Comparison of ENCODE assay signal across 8 cellular contexts in the genomic region with DNA sequence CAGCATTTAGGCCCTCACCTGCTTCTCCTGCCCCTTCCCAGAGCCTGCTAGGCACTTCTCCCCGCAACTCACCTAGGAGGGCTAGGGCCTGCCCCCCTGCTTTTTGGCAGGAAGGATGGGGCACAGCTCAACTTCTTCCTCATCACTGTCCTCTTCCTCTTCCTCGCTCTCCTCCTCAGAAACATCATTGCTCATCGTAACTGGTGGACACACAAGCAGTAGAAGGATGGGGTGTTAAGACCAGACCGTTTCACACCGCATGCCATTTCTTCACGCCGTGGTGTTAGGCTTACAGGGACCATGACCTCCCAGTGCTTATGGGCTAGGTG. TPM values are rescaled to one million over a fixed set of nuclear protein-coding genes. Genes with fewer than 3 reads are reported as not detected.
DNase-seq lines count a peak whose midpoint lies in the region; ATAC-seq and TF ChIP-seq lines count a peak whose summit lies in the region.
"Had no signal": no experiment of that assay in that cellular context is flagged by ENCODE, and none has a peak within 500 bp of the region (broad histone marks: within the 10 kb centered on the region; RNA-seq: fewer than 3 reads in every experiment).

No MANE protein-coding gene starts in this region.

- H3K27me3 Mint-ChIP-seq in CD8-positive, alpha-beta T cell (ENCODE audit: low read depth), result peaks cover 20% of the 10 kb centered on the region
- peaks cover 21% of the 10 kb centered on the region for H3K27me3 Mint-ChIP-seq in activated T-helper 2 cell treated with anti-CD3 and anti-CD28 coated beads, Interferon-gamma antibody, Interleukin-2, Interleukin-4, amounts not matched to agents 10 μg/mL and 5 μg/mL and 100 μg/mL, durations not matched to agents 14 hours and 24 hours and 36 hours (ENCODE audit: low read depth)
- H3K27me3 Mint-ChIP-seq in natural killer cell treated with Interleukin-12 subunit alpha and Interleukin-12 subunit beta and Interleukin-15 and Interleukin-18, amount 100 ng/mL, for 72 hours, result peaks cover 18 to 24% of the 10 kb centered on the region in 2 donors

- H3K27ac Mint-ChIP-seq in CD8-positive, alpha-beta T cell, result no peak overlapping the region
- H3K27ac Mint-ChIP-seq in activated T-helper 2 cell treated with anti-CD3 and anti-CD28 coated beads, Interferon-gamma antibody, Interleukin-2, Interleukin-4, amounts not matched to agents 10 μg/mL and 5 μg/mL and 100 μg/mL, durations not matched to agents 14 hours and 24 hours and 36 hours, result peak overlapping the region; percentile 18
- peak overlapping the region; percentile 56 to 63 for H3K27ac Mint-ChIP-seq in natural killer cell treated with Interleukin-12 subunit alpha and Interleukin-12 subunit beta and Interleukin-15 and Interleukin-18, amount 100 ng/mL, for 72 hours

- peak overlapping the region; percentile 100 for H3K4me3 Mint-ChIP-seq in CD8-positive, alpha-beta T cell
- peak overlapping the region; percentile 100 for H3K4me3 Mint-ChIP-seq in activated T-helper 2 cell treated with anti-CD3 and anti-CD28 coated beads, Interferon-gamma antibody, Interleukin-2, Interleukin-4, amounts not matched to agents 10 μg/mL and 5 μg/mL and 100 μg/mL, durations not matched to agents 14 hours and 24 hours and 36 hours (ENCODE audit: low read depth)
- peak overlapping the region; percentile 93 for H3K4me3 Mint-ChIP-seq in natural killer cell treated with Interleukin-12 subunit alpha and Interleukin-12 subunit beta and Interleukin-15 and Interleukin-18, amount 100 ng/mL, for 72 hours

- peaks cover 25% of the 10 kb centered on the region for H3K27me3 ChIP-seq in CD8-positive, alpha-beta T cell (ENCODE audit: insufficient read depth, low read length)
- H3K27me3 ChIP-seq in HL-60 (ENCODE audit: insufficient read depth, poor library complexity, severe bottlenecking), result peaks cover 3% of the 10 kb centered on the region

- ATAC-seq in CD8-positive, alpha-beta T cell, result no peak
- no peak for ATAC-seq in natural killer cell treated with Interleukin-12 subunit alpha and Interleukin-12 subunit beta and Interleukin-15 and Interleukin-18, amount 100 ng/mL, for 72 hours
- ATAC-seq in GM18873 (IDR thresholded peaks at IDR 0.05; ENCODE audit: low FRiP score, unreplicated experiment), result no peak

- POLR2A ChIA-PET in CD8-positive, alpha-beta T cell (lab: Charles Lee), result interaction anchor here (1.2 to 1.8 kb wide), 2 partner anchors 37 to 567 kb away, joined by 3 to 8 read pairs; partner anchors contain the start of gene OGA

- H3K9me3 ChIP-seq in CD8-positive, alpha-beta T cell (ENCODE audit: low read length), result no peaks in the 10 kb centered on the region
- H3K9me3 ChIP-seq: adrenal gland had no signal

- no peaks in the 10 kb centered on the region for H3K9me3 Mint-ChIP-seq in CD8-positive, alpha-beta T cell
- no peaks in the 10 kb centered on the region for H3K9me3 Mint-ChIP-seq in activated T-helper 2 cell treated with anti-CD3 and anti-CD28 coated beads, Interferon-gamma antibody, Interleukin-2, Interleukin-4, amounts not matched to agents 10 μg/mL and 5 μg/mL and 100 μg/mL, durations not matched to agents 14 hours and 24 hours and 36 hours
- H3K9me3 Mint-ChIP-seq in natural killer cell treated with Interleukin-12 subunit alpha and Interleukin-12 subunit beta and Interleukin-15 and Interleukin-18, amount 100 ng/mL, for 72 hours, result no peaks in the 10 kb centered on the region

- intact Hi-C loops in CD8-positive, alpha-beta T cell (cut with DNase I, micrococcal nuclease), result loop anchor here (1.0 to 10.0 kb wide), 13 partner anchors 51 to 619 kb away; partner anchors contain the start of genes BTRC (in 2 of the 2), DPCD (in 1 of the 2), KCNIP2 (in 1 of the 2) and POLL (in 1 of the 2)
- intact Hi-C loops in activated T-helper 2 cell treated with anti-CD3 and anti-CD28 coated beads, Interferon-gamma antibody, Interleukin-2, Interleukin-4, amounts not matched to agents 10 μg/mL and 5 μg/mL and 100 μg/mL, durations not matched to agents 14 hours and 24 hours and 36 hours (cut with micrococcal nuclease), result loop anchor here (5.0 kb wide), 1 partner anchor 89 kb away; no protein-coding TSS in a partner anchor

- H3K4me3 ChIP-seq in CD8-positive, alpha-beta T cell (ENCODE audit: low read depth, low read length), result no peak overlapping the region
- H3K4me3 ChIP-seq in HL-60 (replicated peaks; ENCODE audit: insufficient read depth, low read length), result peak overlapping the region; percentile 95
- H3K4me3 ChIP-seq: adrenal gland had no signal

- peaks cover 27% of the 10 kb centered on the region for H3K36me3 Mint-ChIP-seq in CD8-positive, alpha-beta T cell
- H3K36me3 Mint-ChIP-seq in activated T-helper 2 cell treated with anti-CD3 and anti-CD28 coated beads, Interferon-gamma antibody, Interleukin-2, Interleukin-4, amounts not matched to agents 10 μg/mL and 5 μg/mL and 100 μg/mL, durations not matched to agents 14 hours and 24 hours and 36 hours (ENCODE audit: low read depth), result peaks cover 50% of the 10 kb centered on the region
- peaks cover 19% of the 10 kb centered on the region for H3K36me3 Mint-ChIP-seq in natural killer cell treated with Interleukin-12 subunit alpha and Interleukin-12 subunit beta and Interleukin-15 and Interleukin-18, amount 100 ng/mL, for 72 hours

- no peak for DNase-seq in CD8-positive, alpha-beta T cell
- DNase-seq in HL-60 (ENCODE audit: low read depth in 1 of 2, low spot score in 1 of 2) (no peak), NCI-H774 (lab: John Stamatoyannopoulos, UW) (no peak), ecto neural progenitor cell (ENCODE audit: low spot score) (no peak)
- DNase-seq in activated T-helper 2 cell treated with anti-CD3 and anti-CD28 coated beads, Interferon-gamma antibody, Interleukin-2, Interleukin-4, amounts not matched to agents 10 μg/mL and 5 μg/mL and 100 μg/mL, durations not matched to agents 14 hours and 24 hours and 36 hours (ENCODE audit: low spot score), result no peak
- DNase-seq in natural killer cell treated with Interleukin-12 subunit alpha and Interleukin-12 subunit beta and Interleukin-15 and Interleukin-18, amount 100 ng/mL, for 72 hours (ENCODE audit: low spot score), result no peak

- peaks cover 9% of the 10 kb centered on the region for H3K36me3 ChIP-seq in CD8-positive, alpha-beta T cell (ENCODE audit: insufficient read depth, low read length)

- no peak for TF ChIP-seq CTCF in CD8-positive, alpha-beta T cell (IDR thresholded peaks at IDR 0.05)
- TF ChIP-seq CTCF in HL-60 (IDR thresholded peaks at IDR 0.05; ENCODE audit: insufficient read depth, low read length), result no peak

- H3K4me1 Mint-ChIP-seq in CD8-positive, alpha-beta T cell (ENCODE audit: low read depth), result peaks cover 74% of the 10 kb centered on the region
- H3K4me1 Mint-ChIP-seq in activated T-helper 2 cell treated with anti-CD3 and anti-CD28 coated beads, Interferon-gamma antibody, Interleukin-2, Interleukin-4, amounts not matched to agents 10 μg/mL and 5 μg/mL and 100 μg/mL, durations not matched to agents 14 hours and 24 hours and 36 hours (ENCODE audit: low read depth), result peaks cover 40% of the 10 kb centered on the region
- H3K4me1 Mint-ChIP-seq in natural killer cell treated with Interleukin-12 subunit alpha and Interleukin-12 subunit beta and Interleukin-15 and Interleukin-18, amount 100 ng/mL, for 72 hours (ENCODE audit: low read depth in 2 of 2), result peaks cover 44 to 51% of the 10 kb centered on the region in 2 donors

- CTCF ChIA-PET in CD8-positive, alpha-beta T cell (lab: Charles Lee), result interaction anchor here (0.6 to 4.3 kb wide), 33 partner anchors 8 to 896 kb away, joined by 3 to 28 read pairs (median 4); partner anchors contain the start of genes DPCD, OGA and POLL

- peaks cover 53% of the 10 kb centered on the region for H3K4me1 ChIP-seq in CD8-positive, alpha-beta T cell (ENCODE audit: insufficient read depth, low read length)

- no peak overlapping the region for H3K27ac ChIP-seq in CD8-positive, alpha-beta T cell (ENCODE audit: low read depth, low read length)
- no peak overlapping the region for H3K27ac ChIP-seq in HL-60 (replicated peaks)
- H3K27ac ChIP-seq: adrenal gland had no signal

RNA-seq across cellular contexts. Expression of gene NPM3, which starts 1.6 kb away (rescaled TPM):
- total RNA-seq in CD8-positive, alpha-beta T cell, result 10 to 100 TPM; 21.1 to 25.1 TPM
- 139 and 140 TPM in 2 replicates for total RNA-seq in activated T-helper 2 cell treated with anti-CD3 and anti-CD28 coated beads, Interferon-gamma antibody, Interleukin-2, Interleukin-4, amounts not matched to agents 10 μg/mL and 5 μg/mL and 100 μg/mL, durations not matched to agents 14 hours and 24 hours and 36 hours
- total RNA-seq in natural killer cell treated with Interleukin-12 subunit alpha and Interleukin-12 subunit beta and Interleukin-15 and Interleukin-18, amount 100 ng/mL, for 72 hours, result 100 to 1,000 TPM in 1 of 2 donors, 10 to 100 TPM in 1; 52.5 to 157 TPM

RNA-seq across cellular contexts. Expression of gene FGF8, which starts 5.7 kb away (rescaled TPM):
- total RNA-seq in CD8-positive, alpha-beta T cell, result not detected
- not detected in 2 replicates for total RNA-seq in activated T-helper 2 cell treated with anti-CD3 and anti-CD28 coated beads, Interferon-gamma antibody, Interleukin-2, Interleukin-4, amounts not matched to agents 10 μg/mL and 5 μg/mL and 100 μg/mL, durations not matched to agents 14 hours and 24 hours and 36 hours
- total RNA-seq in natural killer cell treated with Interleukin-12 subunit alpha and Interleukin-12 subunit beta and Interleukin-15 and Interleukin-18, amount 100 ng/mL, for 72 hours, result not detected
- total RNA-seq: adrenal gland had no signal

RNA-seq across cellular contexts. Expression of gene OGA, which starts 36.6 kb away (rescaled TPM):
- 100 to 1,000 TPM; 356 to 394 TPM for total RNA-seq in CD8-positive, alpha-beta T cell
- total RNA-seq in activated T-helper 2 cell treated with anti-CD3 and anti-CD28 coated beads, Interferon-gamma antibody, Interleukin-2, Interleukin-4, amounts not matched to agents 10 μg/mL and 5 μg/mL and 100 μg/mL, durations not matched to agents 14 hours and 24 hours and 36 hours, result 119 and 122 TPM in 2 replicates
- total RNA-seq in natural killer cell treated with Interleukin-12 subunit alpha and Interleukin-12 subunit beta and Interleukin-15 and Interleukin-18, amount 100 ng/mL, for 72 hours, result 100 to 1,000 TPM; 174 to 237 TPM
